8 cellular contexts compared by ENCODE assay signal in the genomic region with DNA sequence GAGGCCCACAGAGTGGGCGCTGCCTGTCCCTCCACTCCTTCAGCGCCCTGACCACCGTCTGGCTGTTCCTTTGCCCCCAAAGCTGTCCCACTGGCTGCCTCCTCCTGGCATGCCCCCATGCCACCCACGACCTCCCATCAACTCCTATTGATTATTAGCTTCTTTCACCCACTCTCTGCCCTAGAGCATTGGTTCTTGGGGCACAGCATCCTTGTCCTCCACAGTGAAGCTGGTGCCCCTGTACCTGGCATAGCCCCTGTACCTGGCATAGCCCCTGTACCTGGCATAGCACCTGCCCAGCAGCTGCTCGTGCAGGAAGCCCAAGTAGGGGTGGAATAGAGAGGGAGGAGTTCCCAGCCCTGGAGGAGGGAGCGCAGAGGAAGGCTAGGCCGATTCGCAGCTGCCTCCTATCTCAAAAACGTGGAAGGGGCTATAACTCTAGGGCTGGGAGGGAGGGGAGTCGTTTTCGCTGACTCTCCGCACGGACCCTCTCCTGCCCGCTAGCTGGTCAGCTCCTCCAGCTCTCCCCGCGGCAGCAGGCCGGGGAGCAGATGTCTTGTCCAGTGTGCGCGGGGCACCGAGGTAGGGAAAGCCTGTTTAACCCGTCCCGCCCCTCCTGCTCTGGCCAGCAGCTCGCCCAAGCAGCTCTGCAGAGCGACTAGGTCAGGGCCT. TPM values are rescaled to one million over a fixed set of nuclear protein-coding genes. Genes with fewer than 3 reads are reported as not detected.
A peak's percentile ranks its signal among the peaks of the same experiment; 100 is the strongest.
DNase-seq lines count a peak whose midpoint lies in the region; ATAC-seq and TF ChIP-seq lines count a peak whose summit lies in the region.

No MANE protein-coding gene starts in this region.

- no peaks in the 10 kb centered on the region for H3K9me3 ChIP-seq in HCT116 (ENCODE audit: control insufficient read depth in 1 of 2, insufficient read depth in 1 of 2, low read depth in 1 of 2, low read length in 2 of 2)
- H3K9me3 ChIP-seq in mucosa of descending colon: no peaks in the 10 kb centered on the region

- no peak for TF ChIP-seq RAD21 in HCT116 (IDR thresholded peaks at IDR 0.05; ENCODE audit: low read depth)

- H3K27ac ChIP-seq in ACC112 (ENCODE audit: low read depth, low read length): no peak overlapping the region
- H3K27ac ChIP-seq in HCT116 (ENCODE audit: low read depth, low read length): peak overlapping the region; percentile 98
- no peak overlapping the region for H3K27ac ChIP-seq in brain microvascular endothelial cell

- H3K36me3 ChIP-seq in ACC112 (ENCODE audit: insufficient read depth, low read length) (no peaks in the 10 kb centered on the region), HCT116 (ENCODE audit: control insufficient read depth in 1 of 2, insufficient read depth in 2 of 2, low read length in 2 of 2) (no peaks in the 10 kb centered on the region), brain microvascular endothelial cell (replicated peaks) (no peaks in the 10 kb centered on the region), mucosa of descending colon (ENCODE audit: low read depth) (no peaks in the 10 kb centered on the region)

- TSS peak; percentile 28 for BruUV-seq in HCT116 (replicated peaks; lab: Mats Ljungman, UMichigan)

- no peaks in the 10 kb centered on the region for H3K27me3 ChIP-seq in ACC112 (ENCODE audit: insufficient read depth, low read length)
- H3K27me3 ChIP-seq in HCT116 (ENCODE audit: insufficient read depth, low read length): no peaks in the 10 kb centered on the region
- H3K27me3 ChIP-seq in brain microvascular endothelial cell (replicated peaks): no peaks in the 10 kb centered on the region

- RAD21 ChIA-PET in HCT116 (lab: Charles Lee; ENCODE audit: low non-redundant PET in 1 of 2, low total read pairs in 2 of 2, uncharacterized antibody in 2 of 2, unreplicated experiment in 2 of 2): interaction anchor here in 1 of 2 experiments (1.0 kb wide), 2 partner anchors 10 to 20 kb away, joined by 3 to 4 read pairs; a partner anchor contains a TSS

- peaks cover 22% of the 10 kb centered on the region for H3K79me2 ChIP-seq in ACC112 (ENCODE audit: control insufficient read depth, insufficient read depth, low read length, unreplicated experiment)
- peaks cover 36% of the 10 kb centered on the region for H3K79me2 ChIP-seq in HCT116 (ENCODE audit: insufficient read depth, low read length)

- CTCF ChIA-PET in HCT116 (lab: Charles Lee): interaction anchor here (1.1 to 1.5 kb wide), 4 partner anchors 9 to 83 kb away, joined by 3 to 8 read pairs (median 4); no protein-coding TSS in a partner anchor

- no peak for TF ChIP-seq POLR2A in HCT116 (IDR thresholded peaks at IDR 0.05; ENCODE audit: borderline replicate concordance, extremely low read depth, insufficient read depth, insufficient read length)

- ATAC-seq in HCT116 (peak; percentile 2), mucosa of descending colon (peak; percentile 1), GM21447 (IDR thresholded peaks at IDR 0.05; ENCODE audit: unreplicated experiment) (no peak), left lobe of liver (no peak)

- no peak for TF ChIP-seq CTCF in HCT116 (IDR thresholded peaks at IDR 0.05 in 2 of 3, conservative IDR thresholded peaks at IDR 0.05 in 1 of 3; ENCODE audit: borderline replicate concordance in 1 of 3, insufficient read depth in 1 of 3, low read depth in 2 of 3, low read length in 2 of 3)
- no peak for TF ChIP-seq CTCF in brain microvascular endothelial cell (IDR thresholded peaks at IDR 0.05; ENCODE audit: low read depth, low read length, missing control alignments)
- TF ChIP-seq CTCF in mucosa of descending colon (IDR thresholded peaks at IDR 0.05): no peak

- H4K20me1 ChIP-seq in HCT116 (ENCODE audit: insufficient read depth): no peaks in the 10 kb centered on the region

- no peaks in the 10 kb centered on the region for H3K9me2 ChIP-seq in HCT116 (ENCODE audit: insufficient read depth)

- H3K4me1 ChIP-seq in ACC112 (ENCODE audit: control insufficient read depth, insufficient read depth, low read length, unreplicated experiment): peaks cover 23% of the 10 kb centered on the region
- H3K4me1 ChIP-seq in HCT116 (ENCODE audit: control insufficient read depth in 1 of 2, insufficient read depth in 2 of 2, low read length in 2 of 2): peaks cover 34 to 71% of the 10 kb centered on the region in 2 experiments
- peaks cover 33% of the 10 kb centered on the region for H3K4me1 ChIP-seq in mucosa of descending colon (ENCODE audit: low read depth)

- DNase-seq in HCT116 (ENCODE audit: low read depth, low spot score) (no peak), brain microvascular endothelial cell (no peak), mucosa of descending colon (peak in 1 of 3 donors; percentile 19), AG20443 (ENCODE audit: low spot score) (no peak), left lobe of liver (ENCODE audit: low spot score) (no peak), GF-D8 (lab: John Stamatoyannopoulos, UW) (no peak)

- H3K4me3 ChIP-seq in ACC112 (ENCODE audit: low read depth, low read length) (peak overlapping the region; percentile 76), HCT116 (replicated peaks in 1 of 2; ENCODE audit: low read depth in 1 of 2, low read length in 2 of 2) (peak overlapping the region; percentile 56 to 77), brain microvascular endothelial cell (ENCODE audit: low read depth, low read length) (peak overlapping the region; percentile 40), mucosa of descending colon (no peak overlapping the region)

- in situ Hi-C loops in brain microvascular endothelial cell (cut with HindIII; ENCODE audit: low pct_ligation_motif_present, low sequenced_read_pairs): loop anchor here (10.0 kb wide), 1 partner anchor 113 kb away; no protein-coding TSS in a partner anchor

- POLR2A ChIA-PET in HCT116 (lab: Charles Lee): interaction anchor here (0.9 to 3.1 kb wide), 12 partner anchors 7 to 279 kb away, joined by 3 to 42 read pairs (median 4); a partner anchor contains a TSS

- peak overlapping the region; percentile 94 for H3K9ac ChIP-seq in HCT116 (ENCODE audit: low read length)

- H2AFZ ChIP-seq in ACC112 (ENCODE audit: low read length, unreplicated experiment) (no peak overlapping the region), HCT116 (ENCODE audit: low read depth, low read length, poor library complexity, severe bottlenecking) (no peak overlapping the region)

- intact Hi-C loops in HCT116 (cut with micrococcal nuclease) (no loop called here), mucosa of descending colon (cut with DNase I, micrococcal nuclease) (loop anchor here in 1 of 2 donors (10.0 kb wide), 1 partner anchor 123 kb away; a partner anchor contains a TSS)

- H3K4me2 ChIP-seq in HCT116 (ENCODE audit: low read length): peak overlapping the region; percentile 100

TF ChIP-seq in HCT116, 20 proteins besides CTCF, POLR2A, EP300 and RAD21:
- TF ChIP-seq EGR1 (IDR thresholded peaks at IDR 0.05; ENCODE audit: low read depth) (no peak), POLR2AphosphoS5 (IDR thresholded peaks at IDR 0.05; ENCODE audit: low read depth, low read length) (no peak)

RNA-seq across cellular contexts. Expression of a gene that starts 5.7 kb away (rescaled TPM):
- total RNA-seq in HCT116 (2021; ENCODE audit: unreplicated experiment): 6,223 TPM
- polyA plus RNA-seq in HCT116 (2012): 6,644 and 8,513 TPM in 2 replicates
- 1,000 to 10,000 TPM; 1,922 to 4,060 (median 3,184) TPM for total RNA-seq in mucosa of descending colon
- total RNA-seq in left lobe of liver: 264 TPM

RNA-seq across cellular contexts. Expression of a gene that starts 9.9 kb away (rescaled TPM):
- total RNA-seq in HCT116 (2021; ENCODE audit: unreplicated experiment): 10.1 TPM
- polyA plus RNA-seq in HCT116 (2012): 5.9 and 6.4 TPM in 2 replicates
- 1 to 10 TPM; 1.6 to 4.0 (median 2.5) TPM for total RNA-seq in mucosa of descending colon
- 0.18 TPM for total RNA-seq in left lobe of liver

RNA-seq across cellular contexts. Expression of a gene that starts 33.9 kb away (rescaled TPM):
- total RNA-seq in HCT116 (2021; ENCODE audit: unreplicated experiment): 53.4 TPM
- polyA plus RNA-seq in HCT116 (2012): 21.7 and 21.8 TPM in 2 replicates
- 10 to 100 TPM; 23.2 to 28.9 (median 25.0) TPM for total RNA-seq in mucosa of descending colon
- total RNA-seq in left lobe of liver: 18.9 TPM

Comparison
In these comparisons a context has a peak if more than half of its experiments do, and no peak if none do; other contexts are left out.
1. ATAC-seq: peak in HCT116 (single experiment) and mucosa of descending colon (single experiment); none in GM21447 (single experiment) and left lobe of liver (single experiment).